ENCODE assay signal across 8 cellular contexts in genomic region chr13:60398438-60398891, GRCh38. TPM values are rescaled to one million over a fixed set of nuclear protein-coding genes. Genes with fewer than 3 reads are reported as not detected.
DNase-seq lines count a peak whose midpoint lies in the region; ATAC-seq and TF ChIP-seq lines count a peak whose summit lies in the region.

No MANE protein-coding gene starts in this region.

- H3K36me3 ChIP-seq in muscle layer of colon (ENCODE audit: insufficient read depth, low read length): no peaks in the 10 kb centered on the region

- POLR2A ChIA-PET in AG04449 (lab: Yijun Ruan, JAX): no interaction called here

- H3K27ac ChIP-seq in muscle layer of colon (ENCODE audit: low read depth, low read length): peak overlapping the region; percentile 75

- H3K9me3 ChIP-seq in muscle layer of colon (ENCODE audit: low read length): no peaks in the 10 kb centered on the region

- H3K27me3 Mint-ChIP-seq in central memory CD8-positive, alpha-beta T cell: no peaks in the 10 kb centered on the region

- DNase-seq in AG04449 (ENCODE audit: low read depth, low spot score): no peak
- no peak for DNase-seq in Jurkat, Clone E6-1 (ENCODE audit: low read depth, low spot score)
- no peak for DNase-seq in central memory CD8-positive, alpha-beta T cell (ENCODE audit: low spot score in 2 of 2)
- DNase-seq in NCI-H2196 (lab: John Stamatoyannopoulos, UW; ENCODE audit: unreplicated experiment): no peak
- no peak for DNase-seq in germinal center (ENCODE audit: low spot score)
- no peak for DNase-seq in stimulated activated CD4-positive, alpha-beta T cell treated with anti-CD3 and anti-CD28 coated beads, Interleukin-2, amount 100 ng/mL, for 24 hours
- no peak for DNase-seq in 8988T

- H3K36me3 Mint-ChIP-seq in central memory CD8-positive, alpha-beta T cell (ENCODE audit: insufficient read depth): peaks cover 12% of the 10 kb centered on the region

- no peak for ATAC-seq in central memory CD8-positive, alpha-beta T cell (replicated peaks; ENCODE audit: extremely low read depth, poor library complexity, severe bottlenecking)

- CTCF ChIA-PET in AG04449 (lab: Yijun Ruan, JAX): interaction anchor here (0.6 to 2.3 kb wide), 5 partner anchors 9 to 41 kb away, joined by 3 to 10 read pairs (median 4); no protein-coding TSS in a partner anchor

- H3K27ac Mint-ChIP-seq in central memory CD8-positive, alpha-beta T cell (ENCODE audit: low read depth): peak overlapping the region; percentile 91

- H3K4me1 Mint-ChIP-seq in central memory CD8-positive, alpha-beta T cell: peaks cover 34% of the 10 kb centered on the region

- peak overlapping the region; percentile 87 for H3K4me3 Mint-ChIP-seq in central memory CD8-positive, alpha-beta T cell

- peak overlapping the region; percentile 70 for H3K4me3 ChIP-seq in AG04449 (ENCODE audit: low read depth, low read length)
- peak overlapping the region; percentile 83 for H3K4me3 ChIP-seq in Jurkat, Clone E6-1 (ENCODE audit: low read length)
- peak overlapping the region; percentile 58 to 66 for H3K4me3 ChIP-seq in muscle layer of colon (ENCODE audit: low read depth in 1 of 2, low read length in 2 of 2)

- H3K9ac ChIP-seq in muscle layer of colon (ENCODE audit: low read length): peak overlapping the region; percentile 79

- H3K27me3 ChIP-seq in muscle layer of colon (ENCODE audit: control insufficient read depth in 1 of 2, insufficient read depth in 2 of 2, low read length in 2 of 2): no peaks in the 10 kb centered on the region

- H3K4me1 ChIP-seq in muscle layer of colon (ENCODE audit: insufficient read depth, low read length): peaks cover 24% of the 10 kb centered on the region

- H3K9me3 Mint-ChIP-seq in central memory CD8-positive, alpha-beta T cell: no peaks in the 10 kb centered on the region

- no peak for TF ChIP-seq CTCF in AG04449 (IDR thresholded peaks at IDR 0.05; ENCODE audit: insufficient read depth, low read length, missing control alignments)

RNA-seq across cellular contexts. Expression of gene TDRD3, which starts 1.4 kb away (rescaled TPM):
- 16.2 TPM for polyA plus RNA-seq in Jurkat, Clone E6-1 (2012; ENCODE audit: insufficient read depth, insufficient read length)
